ENCODE assay signal across 23 cellular contexts in the genomic region with DNA sequence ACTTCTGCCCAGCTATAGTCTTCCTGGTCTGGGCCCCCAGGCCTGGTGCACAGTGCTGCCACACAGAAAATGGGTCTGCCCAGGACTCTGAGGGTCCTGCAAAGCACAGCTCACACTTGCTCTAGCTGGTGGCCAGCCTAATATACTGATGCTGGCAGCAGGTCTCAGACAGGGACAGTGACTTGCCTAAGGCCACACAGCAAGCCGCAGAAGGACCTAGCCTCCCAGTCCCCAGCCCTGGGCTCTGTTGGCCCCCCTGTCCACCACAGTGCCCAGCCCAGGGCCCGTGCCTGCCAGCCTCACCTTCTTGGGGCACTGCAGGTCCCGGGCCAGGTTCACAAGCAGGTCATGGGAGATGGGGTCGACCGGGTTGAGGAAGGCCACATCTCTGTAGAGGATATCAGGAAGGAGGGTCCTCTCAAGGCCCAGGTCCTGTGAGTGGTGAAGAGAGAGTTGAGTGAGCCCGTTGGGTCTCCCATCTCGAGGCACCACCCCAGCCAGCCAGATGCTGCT.
"Had no signal": no experiment of that assay in that cellular context is flagged by ENCODE, and none has a peak within 500 bp of the region (broad histone marks: within the 10 kb centered on the region; RNA-seq: fewer than 3 reads in every experiment).

No MANE protein-coding gene starts in this region.

- H3K36me3 ChIP-seq: upper lobe of right lung had no signal

- H3K9ac ChIP-seq: parathyroid adenoma had no signal

- H3K4me3 ChIP-seq: cardiac muscle cell, esophagus muscularis mucosa, spleen, upper lobe of right lung had no signal

- H3K79me2 ChIP-seq: parathyroid adenoma had no signal

- H3K27me3 ChIP-seq: cardiac muscle cell, esophagus muscularis mucosa, upper lobe of right lung had no signal

- H3K27ac ChIP-seq: cardiac muscle cell, parathyroid adenoma, spleen, upper lobe of right lung had no signal

- H2AFZ ChIP-seq: parathyroid adenoma had no signal

- H3K4me1 ChIP-seq: parathyroid adenoma had no signal

- H3K9me3 ChIP-seq: esophagus muscularis mucosa, spleen, upper lobe of right lung had no signal

- FAIRE-seq: islet of Langerhans had no signal

- DNase-seq: activated CD4-positive, alpha-beta memory T cell treated with anti-CD3 and anti-CD28 coated beads, Interleukin-2, amount 10 ng/mL, durations not matched to agents 7 days and 5 days; activated CD4-positive, alpha-beta T cell treated with anti-CD3 and anti-CD28 coated beads, Interleukin-2, amount 10 ng/mL, durations not matched to agents 7 days and 5 days; activated CD4-positive, CD25-positive, alpha-beta regulatory T cell treated with anti-CD3 and anti-CD28 coated beads, Interleukin-2, amount 50 U/mL, for 72 hours; activated gamma-delta T cell treated with Interleukin-2 at 50 U/mL for 16 hours; activated naive CD4-positive, alpha-beta T cell treated with anti-CD3 and anti-CD28 coated beads, Interleukin-2, amount 50 U/mL, for 16 hours; activated T-cell treated with anti-CD3 and anti-CD28 coated beads, Interleukin-2, amount 50 U/mL, for 4 hours; amniotic stem cell; effector CD4-positive, alpha-beta T cell; foreskin melanocyte; left cardiac atrium; left ventricle myocardium superior; naive B cell; nephron progenitor cell; right cardiac atrium; spleen; stimulated activated naive CD4-positive, alpha-beta T cell; T-helper 1 cell; upper lobe of right lung had no signal

- ATAC-seq: activated T-cell treated with anti-CD3 and anti-CD28 coated beads, Interleukin-2, amount 50 U/mL, for 4 hours; activated T-helper 17 cell treated with anti-CD3 and anti-CD28 coated beads, Interleukin-2, amount 50 U/mL, for 72 hours; left cardiac atrium; left ventricle myocardium superior; right cardiac atrium; upper lobe of right lung had no signal
